8 cellular contexts compared by ENCODE assay signal in the genomic region with DNA sequence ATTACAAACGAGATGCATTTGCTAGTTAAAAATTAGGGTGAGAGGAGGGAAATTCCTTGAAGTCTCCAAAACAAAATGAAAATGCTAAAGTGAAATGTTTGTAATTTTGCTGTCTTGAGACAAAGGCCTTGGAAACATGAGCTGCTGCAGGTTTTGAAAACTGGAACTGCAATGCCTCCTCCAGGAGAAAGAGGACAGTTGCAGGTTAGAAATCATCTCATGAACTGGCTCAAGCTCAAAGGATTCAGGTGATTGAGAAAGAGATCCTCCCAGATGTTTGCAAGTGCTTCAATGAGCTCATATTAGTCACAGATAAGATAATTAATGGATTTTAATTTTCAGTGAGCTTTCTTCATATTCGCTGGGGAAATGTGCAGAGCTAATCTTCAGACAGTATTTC. TPM values are rescaled to one million over a fixed set of nuclear protein-coding genes. Genes with fewer than 3 reads are reported as not detected.
DNase-seq lines count a peak whose midpoint lies in the region; ATAC-seq, FAIRE-seq and TF ChIP-seq lines count a peak whose summit lies in the region.

No MANE protein-coding gene starts in this region.

- no peaks in the 10 kb centered on the region for H3K36me3 ChIP-seq in kidney (ENCODE audit: control insufficient read depth in 1 of 2, insufficient read depth in 2 of 2, low read length in 2 of 2)

- no peaks in the 10 kb centered on the region for H3K36me3 Mint-ChIP-seq in activated naive CD4-positive, alpha-beta T cell treated with anti-CD3 and anti-CD28 coated beads, Interleukin-2, amount 50 U/mL, for 72 hours

- H3K4me3 ChIP-seq in AG10803 (ENCODE audit: low read length) = no peak overlapping the region
- H3K4me3 ChIP-seq in kidney (ENCODE audit: low read length in 2 of 2) = no peak overlapping the region
- no peak overlapping the region for H3K4me3 ChIP-seq in lower leg skin (ENCODE audit: low read depth, poor library complexity, severe bottlenecking)

- DNase-seq in AG10803 (ENCODE audit: low read depth) (peak; percentile 45), HTR-8/SVneo (ENCODE audit: insufficient read length, low spot score) (peak; percentile 39), RPMI7951 (ENCODE audit: low read depth) (peak; percentile 2), kidney (no peak), NCI-H187 (lab: John Stamatoyannopoulos, UW) (no peak), lower leg skin (ENCODE audit: low spot score in 2 of 2) (no peak), putamen (ENCODE audit: low spot score) (no peak)
- DNase-seq in activated naive CD4-positive, alpha-beta T cell treated with anti-CD3 and anti-CD28 coated beads, Interleukin-2, amount 50 U/mL, for 72 hours (ENCODE audit: low spot score in 2 of 2) = no peak

- H3K4me1 ChIP-seq in kidney (ENCODE audit: control insufficient read depth in 1 of 2, insufficient read depth in 1 of 2, low read depth in 1 of 2, low read length in 2 of 2) = no peaks in the 10 kb centered on the region

- intact Hi-C loops in kidney (cut with DNase I) = no loop called here
- intact Hi-C loops in lower leg skin (cut with DNase I; ENCODE audit: low total_unique reads) = no loop called here

- H3K27ac ChIP-seq in kidney (ENCODE audit: low read depth in 2 of 2, low read length in 2 of 2) = no peak overlapping the region

- TF ChIP-seq CTCF in AG10803 (conservative IDR thresholded peaks at IDR 0.05; ENCODE audit: low read length) = peak; percentile 53
- TF ChIP-seq CTCF in kidney (IDR thresholded peaks at IDR 0.05; ENCODE audit: borderline replicate concordance, extremely low read depth, insufficient read depth) = peak; percentile 27
- TF ChIP-seq CTCF in lower leg skin (IDR thresholded peaks at IDR 0.05) = no peak

- WGBS in lower leg skin, 2 donors = 14 to 27% methylated on average over 2 of the region's 2 CpGs

- no peak overlapping the region for H3K27ac Mint-ChIP-seq in activated naive CD4-positive, alpha-beta T cell treated with anti-CD3 and anti-CD28 coated beads, Interleukin-2, amount 50 U/mL, for 72 hours

- H3K9me3 ChIP-seq in kidney (ENCODE audit: control insufficient read depth in 1 of 2, low read length in 2 of 2) = no peaks in the 10 kb centered on the region

- TF ChIP-seq POLR2A in lower leg skin (IDR thresholded peaks at IDR 0.05) = no peak

- no peak overlapping the region for H3K9ac ChIP-seq in kidney (ENCODE audit: low read length in 2 of 2)

- ATAC-seq in activated naive CD4-positive, alpha-beta T cell treated with anti-CD3 and anti-CD28 coated beads, Interleukin-2, amount 50 U/mL, for 72 hours = no peak

- peak; percentile 9 for FAIRE-seq in HTR-8/SVneo (lab: Jason Lieb, UNC)
- FAIRE-seq in kidney (lab: Jason Lieb, UNC) = peak; percentile 52

- H3K9me3 Mint-ChIP-seq in activated naive CD4-positive, alpha-beta T cell treated with anti-CD3 and anti-CD28 coated beads, Interleukin-2, amount 50 U/mL, for 72 hours = no peaks in the 10 kb centered on the region

RNA-seq across cellular contexts. Expression of a gene that starts 32.4 kb away (rescaled TPM):
- not detected in 2 replicates for total RNA-seq in RPMI7951 (2014; rRNA removed; shearing (Covaris generic))
- total RNA-seq in kidney (not detected), lower leg skin (not detected)
- not detected for polyA plus RNA-seq in kidney (ENCODE audit: insufficient read depth, low read depth, low replicate concordance)
- total RNA-seq in activated naive CD4-positive, alpha-beta T cell treated with anti-CD3 and anti-CD28 coated beads, Interleukin-2, amount 50 U/mL, for 72 hours = not detected

Comparison
In these comparisons a context has a peak if more than half of its experiments do, and no peak if none do; other contexts are left out.
1. DNase-seq: peak in AG10803 (single experiment), HTR-8/SVneo (single experiment) and RPMI7951 (single experiment); none in kidney (single experiment), NCI-H187 (0 of 2), lower leg skin (0 of 2), activated naive CD4-positive, alpha-beta T cell treated with anti-CD3 and anti-CD28 coated beads, Interleukin-2, amount 50 U/mL, for 72 hours (0 of 2) and putamen (single experiment).
2. CTCF ChIP-seq: peak in AG10803 (single experiment) and kidney (single experiment); none in lower leg skin (0 of 3).